Comparison of ENCODE assay signal across 8 cellular contexts in genomic region chr11:122727101-122727929, GRCh38.
DNase-seq lines count a peak whose midpoint lies in the region; ATAC-seq and TF ChIP-seq lines count a peak whose summit lies in the region.

No MANE protein-coding gene starts in this region.

- no peak for TF ChIP-seq CTCF in WTC11 (IDR thresholded peaks at IDR 0.05)
- no peak for TF ChIP-seq CTCF in hepatocyte (IDR thresholded peaks at IDR 0.05; ENCODE audit: poor library complexity)
- TF ChIP-seq CTCF in Calu3 (IDR thresholded peaks at IDR 0.05; ENCODE audit: unreplicated experiment): no peak
- no peak for TF ChIP-seq CTCF in prostate gland (IDR thresholded peaks at IDR 0.05)

- DNase-seq in WTC11 (ENCODE audit: low spot score) (no peak), hepatocyte (ENCODE audit: low spot score) (no peak), DMS114 treated with DMSO at 0.1 percent for 48 hours (lab: John Stamatoyannopoulos, UW; ENCODE audit: unreplicated experiment) (no peak), Calu3 (no peak), prostate gland (ENCODE audit: low spot score) (no peak), NCI-H187 (lab: John Stamatoyannopoulos, UW) (no peak)

- no peaks in the 10 kb centered on the region for H3K27me3 Mint-ChIP-seq in WTC11 (ENCODE audit: low read depth)
- H3K27me3 Mint-ChIP-seq in Calu3 (ENCODE audit: unreplicated experiment): no peaks in the 10 kb centered on the region

- peak; percentile 88 for ATAC-seq in GM18517 (IDR thresholded peaks at IDR 0.05; ENCODE audit: unreplicated experiment)
- peak; percentile 86 for ATAC-seq in HG02678 (IDR thresholded peaks at IDR 0.05; ENCODE audit: unreplicated experiment)
- no peak for ATAC-seq in WTC11

- no peaks in the 10 kb centered on the region for H4K20me1 ChIP-seq in hepatocyte (ENCODE audit: insufficient read depth, poor library complexity, severe bottlenecking)

- peak overlapping the region; percentile 51 for H3K4me2 ChIP-seq in hepatocyte

- H3K4me1 ChIP-seq in hepatocyte (ENCODE audit: insufficient read depth) (peaks cover 9% of the 10 kb centered on the region), prostate gland (replicated peaks) (no peaks in the 10 kb centered on the region)

- intact Hi-C loops in Calu3 (cut with micrococcal nuclease; ENCODE audit: unreplicated experiment): no loop called here
- intact Hi-C loops in prostate gland (cut with DNase I): no loop called here

- no peaks in the 10 kb centered on the region for H3K27me3 ChIP-seq in hepatocyte
- no peaks in the 10 kb centered on the region for H3K27me3 ChIP-seq in prostate gland (replicated peaks; ENCODE audit: insufficient read depth)

- no peaks in the 10 kb centered on the region for H3K9me2 ChIP-seq in hepatocyte (replicated peaks; ENCODE audit: insufficient read depth)

- BruUV-seq in Calu3 (replicated peaks; lab: Mats Ljungman, UMichigan): no TSS peak

- no peak overlapping the region for H3K4me3 ChIP-seq in hepatocyte
- no peak overlapping the region for H3K4me3 ChIP-seq in prostate gland

- H2AFZ ChIP-seq in hepatocyte: peak overlapping the region; percentile 50

- H3K27ac Mint-ChIP-seq in WTC11 (peak overlapping the region; percentile 15; the same call in 1 of the 2 replicates), Calu3 (ENCODE audit: unreplicated experiment) (no peak overlapping the region)

- WGBS in hepatocyte (ENCODE audit: low lambda C conversion rate, missing lambda C conversion rate): 65% methylated on average over 21 of the region's 21 CpGs
- 64% methylated on average over 21 of the region's 21 CpGs for WGBS in prostate gland

- H3K36me3 Mint-ChIP-seq in WTC11 (no peaks in the 10 kb centered on the region), Calu3 (ENCODE audit: insufficient read depth, unreplicated experiment) (peaks cover 7% of the 10 kb centered on the region)

- H3K4me3 Mint-ChIP-seq in WTC11: no peak overlapping the region
- no peak overlapping the region for H3K4me3 Mint-ChIP-seq in Calu3 (ENCODE audit: low read depth, unreplicated experiment)

- H3K9me3 Mint-ChIP-seq in WTC11 (no peaks in the 10 kb centered on the region), Calu3 (ENCODE audit: low read depth, unreplicated experiment) (no peaks in the 10 kb centered on the region)

- no peaks in the 10 kb centered on the region for H3K79me2 ChIP-seq in hepatocyte

- TF ChIP-seq POLR2A in prostate gland (IDR thresholded peaks at IDR 0.05): no peak

- H3K27ac ChIP-seq in hepatocyte (peak overlapping the region; percentile 33), prostate gland (no peak overlapping the region)

- H3K36me3 ChIP-seq in hepatocyte (replicated peaks; ENCODE audit: insufficient read depth, low read depth) (no peaks in the 10 kb centered on the region), prostate gland (no peaks in the 10 kb centered on the region)

- POLR2A ChIA-PET in WTC11 (lab: Charles Lee): interaction anchor here (1.2 kb wide), 1 partner anchor 16 kb away, joined by 3 read pairs; no protein-coding TSS in a partner anchor

- H3K4me1 Mint-ChIP-seq in WTC11 (peaks cover 26% of the 10 kb centered on the region), Calu3 (ENCODE audit: low read depth, unreplicated experiment) (peaks cover 36% of the 10 kb centered on the region)

- CTCF ChIA-PET in WTC11 (lab: Charles Lee): interaction anchor here (0.9 to 1.6 kb wide), 2 partner anchors 15 to 28 kb away, joined by 5 to 6 read pairs; no protein-coding TSS in a partner anchor
- CTCF ChIA-PET in Calu3 (lab: Charles Lee): no interaction called here

- H3K9me3 ChIP-seq in hepatocyte (ENCODE audit: low read depth): no peaks in the 10 kb centered on the region
- H3K9me3 ChIP-seq in prostate gland: no peaks in the 10 kb centered on the region

TF ChIP-seq in WTC11, 78 proteins besides CTCF, POLR2A, EP300 and RAD21 (continues in another document):
- TF ChIP-seq NFE2L1 (CRISPR knock-in tag; IDR thresholded peaks at IDR 0.05) (no peak), SMAD3 (CRISPR knock-in tag; IDR thresholded peaks at IDR 0.05; ENCODE audit: borderline replicate concordance) (no peak), E2F5 (CRISPR knock-in tag; IDR thresholded peaks at IDR 0.05) (no peak), ZNF532 (CRISPR knock-in tag; IDR thresholded peaks at IDR 0.05; ENCODE audit: borderline replicate concordance) (no peak), ERG (CRISPR knock-in tag; IDR thresholded peaks at IDR 0.05) (no peak), MXD4 (CRISPR knock-in tag; IDR thresholded peaks at IDR 0.05; ENCODE audit: borderline replicate concordance) (no peak), ZNF396 (CRISPR knock-in tag; IDR thresholded peaks at IDR 0.05; ENCODE audit: borderline replicate concordance) (no peak), ZBTB43 (CRISPR knock-in tag; IDR thresholded peaks at IDR 0.05) (no peak)
- TF ChIP-seq, protein P1, sequence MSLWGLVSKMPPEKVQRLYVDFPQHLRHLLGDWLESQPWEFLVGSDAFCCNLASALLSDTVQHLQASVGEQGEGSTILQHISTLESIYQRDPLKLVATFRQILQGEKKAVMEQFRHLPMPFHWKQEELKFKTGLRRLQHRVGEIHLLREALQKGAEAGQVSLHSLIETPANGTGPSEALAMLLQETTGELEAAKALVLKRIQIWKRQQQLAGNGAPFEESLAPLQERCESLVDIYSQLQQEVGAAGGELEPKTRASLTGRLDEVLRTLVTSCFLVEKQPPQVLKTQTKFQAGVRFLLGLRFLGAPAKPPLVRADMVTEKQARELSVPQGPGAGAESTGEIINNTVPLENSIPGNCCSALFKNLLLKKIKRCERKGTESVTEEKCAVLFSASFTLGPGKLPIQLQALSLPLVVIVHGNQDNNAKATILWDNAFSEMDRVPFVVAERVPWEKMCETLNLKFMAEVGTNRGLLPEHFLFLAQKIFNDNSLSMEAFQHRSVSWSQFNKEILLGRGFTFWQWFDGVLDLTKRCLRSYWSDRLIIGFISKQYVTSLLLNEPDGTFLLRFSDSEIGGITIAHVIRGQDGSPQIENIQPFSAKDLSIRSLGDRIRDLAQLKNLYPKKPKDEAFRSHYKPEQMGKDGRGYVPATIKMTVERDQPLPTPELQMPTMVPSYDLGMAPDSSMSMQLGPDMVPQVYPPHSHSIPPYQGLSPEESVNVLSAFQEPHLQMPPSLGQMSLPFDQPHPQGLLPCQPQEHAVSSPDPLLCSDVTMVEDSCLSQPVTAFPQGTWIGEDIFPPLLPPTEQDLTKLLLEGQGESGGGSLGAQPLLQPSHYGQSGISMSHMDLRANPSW (CRISPR knock-in tag; conservative IDR thresholded peaks at IDR 0.05; ENCODE audit: low read depth): no peak
